21 cellular contexts compared by ENCODE assay signal in the genomic region with DNA sequence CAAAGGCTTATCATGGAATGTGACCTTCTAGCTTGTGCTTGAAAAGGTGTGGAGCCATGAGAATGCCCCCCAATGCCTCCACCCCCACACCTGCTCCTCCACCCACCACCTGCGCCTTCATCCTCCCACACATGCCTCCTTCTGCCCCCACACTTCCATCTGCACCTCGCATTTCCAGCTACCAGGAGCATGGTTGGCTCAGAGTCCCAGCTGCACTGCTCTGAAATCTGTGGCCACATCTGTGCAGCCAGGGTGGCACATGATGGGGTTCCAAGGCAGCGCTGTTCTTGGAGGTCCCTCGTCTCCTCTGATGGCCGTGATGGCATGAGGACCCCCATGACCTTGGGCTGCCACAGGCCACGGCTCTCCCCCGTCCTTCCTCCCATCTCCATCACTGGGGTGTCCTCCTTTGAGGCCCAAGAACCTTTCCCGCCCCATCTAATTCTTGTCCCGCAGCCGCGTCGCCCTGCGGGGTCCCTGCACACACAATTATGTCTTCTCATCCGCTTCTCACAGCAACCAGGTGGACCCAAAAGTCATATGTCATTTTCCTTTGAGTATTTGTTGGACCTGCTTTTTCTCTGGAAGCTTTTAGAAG. TPM values are rescaled to one million over a fixed set of nuclear protein-coding genes. Genes with fewer than 3 reads are reported as not detected.
"Had no signal": no experiment of that assay in that cellular context is flagged by ENCODE, and none has a peak within 500 bp of the region (broad histone marks: within the 10 kb centered on the region; RNA-seq: fewer than 3 reads in every experiment).

No MANE protein-coding gene starts in this region.

- H3K4me2 ChIP-seq: hepatocyte had no signal

- H3K4me1 Mint-ChIP-seq: naive thymus-derived CD8-positive, alpha-beta T cell had no signal

- DNase-seq: cortex of kidney; dorsolateral prefrontal cortex; effector CD8-positive, alpha-beta T cell; esophagus squamous epithelium; foreskin fibroblast; mammary epithelial cell; mucosa of descending colon; naive thymus-derived CD8-positive, alpha-beta T cell; right cardiac atrium; small intestine; stimulated activated CD4-positive, alpha-beta T cell treated with anti-CD3 and anti-CD28 coated beads, Interleukin-2, amount 100 ng/mL, for 48 hours; stimulated activated naive CD4-positive, alpha-beta T cell treated with Interleukin-2 at 50 U/mL for 16 hours; thyroid gland; upper lobe of left lung had no signal

- H3K4me1 ChIP-seq: thyroid gland had no signal

- H3K4me3 Mint-ChIP-seq: naive thymus-derived CD8-positive, alpha-beta T cell had no signal

- H3K27ac Mint-ChIP-seq: progenitor cell of endocrine pancreas had no signal

- H3K4me3 ChIP-seq: dorsolateral prefrontal cortex, esophagus squamous epithelium, hepatocyte, mucosa of descending colon, ovary, thyroid gland, upper lobe of left lung, vagina had no signal

- H3K79me2 ChIP-seq: hepatocyte had no signal

- H3K36me3 Mint-ChIP-seq: naive thymus-derived CD8-positive, alpha-beta T cell had no signal

- H3K9me3 ChIP-seq: esophagus squamous epithelium, mucosa of descending colon, ovary, thyroid gland, upper lobe of left lung, vagina had no signal

- H3K9me3 Mint-ChIP-seq: naive thymus-derived CD8-positive, alpha-beta T cell had no signal

- H3K27ac ChIP-seq: dorsolateral prefrontal cortex, esophagus squamous epithelium, hepatocyte, ovary, thyroid gland, upper lobe of left lung, vagina had no signal

- ATAC-seq: mucosa of descending colon; naive thymus-derived CD8-positive, alpha-beta T cell; right cardiac atrium had no signal

- H2AFZ ChIP-seq: hepatocyte had no signal

- H3K27me3 ChIP-seq: dorsolateral prefrontal cortex, hepatocyte, ovary, thyroid gland, upper lobe of left lung, vagina had no signal

- H3K36me3 ChIP-seq: esophagus squamous epithelium, ovary, thyroid gland, upper lobe of left lung, vagina had no signal

RNA-seq across cellular contexts. Expression of a gene that starts 40.6 kb away (rescaled TPM):
- total RNA-seq: epithelial cell of proximal tubule; esophagus squamous epithelium; hepatocyte; kidney epithelial cell; liver; mammary epithelial cell; mucosa of descending colon; naive thymus-derived CD8-positive, alpha-beta T cell; ovary; progenitor cell of endocrine pancreas; right cardiac atrium; thyroid gland; upper lobe of left lung; vagina had no signal
- polyA plus RNA-seq: hepatocyte; liver; mammary epithelial cell; naive thymus-derived CD8-positive, alpha-beta T cell; right cardiac atrium; small intestine had no signal
